Comparison of ENCODE assay signal across 2 cellular contexts in the genomic region with DNA sequence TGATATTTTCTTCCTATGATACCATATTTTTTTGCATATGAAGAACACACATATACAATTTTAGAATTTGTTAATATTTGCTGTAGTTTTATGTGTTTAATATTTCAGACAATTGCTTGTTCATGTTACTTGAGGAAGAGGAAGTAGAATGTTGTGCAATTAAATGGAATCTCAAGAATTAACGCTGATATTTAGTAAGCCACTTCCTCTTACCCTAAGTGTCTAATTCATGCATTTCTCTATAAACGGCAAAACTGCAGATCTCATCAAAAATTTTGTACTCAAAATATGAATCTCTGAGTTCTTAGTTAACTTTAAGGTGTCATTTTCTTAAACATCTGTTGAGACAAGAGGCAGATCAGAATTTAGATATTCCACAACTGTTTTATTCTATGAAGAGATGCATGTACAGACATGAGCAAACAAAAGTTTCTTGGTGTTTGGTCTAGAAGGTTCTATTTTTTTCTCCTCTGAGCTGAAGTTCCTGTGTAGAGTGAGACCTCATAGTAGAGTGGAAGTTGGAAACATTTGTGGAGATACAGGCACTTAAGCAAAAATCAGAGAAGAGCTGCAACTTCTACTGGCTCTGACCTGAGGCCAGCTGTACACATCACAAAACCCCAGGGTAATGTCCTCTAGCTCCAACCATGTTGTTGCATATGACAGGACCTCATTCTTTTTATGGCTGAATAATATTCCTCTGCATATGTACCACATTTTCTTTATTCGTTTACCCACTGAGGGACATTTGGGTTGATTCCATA.
TF ChIP-seq lines count a peak whose summit lies in the region.

No MANE protein-coding gene starts in this region.

TF ChIP-seq in SK-N-SH, 30 proteins besides CTCF, POLR2A, EP300 and RAD21 (continued from another document):
- TF ChIP-seq, protein P1, sequence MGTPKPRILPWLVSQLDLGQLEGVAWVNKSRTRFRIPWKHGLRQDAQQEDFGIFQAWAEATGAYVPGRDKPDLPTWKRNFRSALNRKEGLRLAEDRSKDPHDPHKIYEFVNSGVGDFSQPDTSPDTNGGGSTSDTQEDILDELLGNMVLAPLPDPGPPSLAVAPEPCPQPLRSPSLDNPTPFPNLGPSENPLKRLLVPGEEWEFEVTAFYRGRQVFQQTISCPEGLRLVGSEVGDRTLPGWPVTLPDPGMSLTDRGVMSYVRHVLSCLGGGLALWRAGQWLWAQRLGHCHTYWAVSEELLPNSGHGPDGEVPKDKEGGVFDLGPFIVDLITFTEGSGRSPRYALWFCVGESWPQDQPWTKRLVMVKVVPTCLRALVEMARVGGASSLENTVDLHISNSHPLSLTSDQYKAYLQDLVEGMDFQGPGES (IDR thresholded peaks at IDR 0.05; ENCODE audit: low read depth, low read length), result no peak
- no peak for TF ChIP-seq GABPA (IDR thresholded peaks at IDR 0.05; ENCODE audit: low read depth)
TF ChIP-seq in SK-N-SH: peak in this region for 0.

TF ChIP-seq in SK-N-SH treated with all-trans-retinoic acid at 6 μM for 48 hours, 23 proteins besides CTCF, POLR2A, EP300 and RAD21 (continued from another document):
- TF ChIP-seq, protein P2, sequence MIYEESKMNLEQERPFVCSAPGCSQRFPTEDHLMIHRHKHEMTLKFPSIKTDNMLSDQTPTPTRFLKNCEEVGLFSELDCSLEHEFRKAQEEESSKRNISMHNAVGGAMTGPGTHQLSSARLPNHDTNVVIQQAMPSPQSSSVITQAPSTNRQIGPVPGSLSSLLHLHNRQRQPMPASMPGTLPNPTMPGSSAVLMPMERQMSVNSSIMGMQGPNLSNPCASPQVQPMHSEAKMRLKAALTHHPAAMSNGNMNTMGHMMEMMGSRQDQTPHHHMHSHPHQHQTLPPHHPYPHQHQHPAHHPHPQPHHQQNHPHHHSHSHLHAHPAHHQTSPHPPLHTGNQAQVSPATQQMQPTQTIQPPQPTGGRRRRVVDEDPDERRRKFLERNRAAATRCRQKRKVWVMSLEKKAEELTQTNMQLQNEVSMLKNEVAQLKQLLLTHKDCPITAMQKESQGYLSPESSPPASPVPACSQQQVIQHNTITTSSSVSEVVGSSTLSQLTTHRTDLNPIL (CRISPR knock-in tag; IDR thresholded peaks at IDR 0.05; ENCODE audit: low read depth), result no peak
